In the genomic region with DNA sequence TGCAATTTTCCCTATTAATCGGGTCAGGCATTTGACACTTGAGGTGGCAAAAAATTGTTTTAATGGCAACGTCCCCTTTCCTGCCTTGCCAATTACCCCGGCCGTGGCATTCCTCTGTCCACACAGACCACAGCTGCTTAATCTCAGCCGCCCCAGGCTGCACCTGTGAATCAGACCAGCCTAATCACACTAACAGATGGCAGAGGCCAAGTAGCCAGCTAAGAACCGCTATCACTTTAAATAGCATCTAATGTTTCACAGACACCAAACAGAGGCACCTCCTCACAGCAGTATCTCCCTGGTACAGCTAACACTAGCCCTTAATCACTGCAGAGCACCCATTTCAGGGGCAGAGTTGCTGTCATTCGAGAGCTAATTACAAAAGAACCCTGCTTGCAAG, we compare ENCODE assay signal across 24 cellular contexts. TPM values are rescaled to one million over a fixed set of nuclear protein-coding genes. Genes with fewer than 3 reads are reported as not detected.
DNase-seq lines count a peak whose midpoint lies in the region; ATAC-seq and TF ChIP-seq lines count a peak whose summit lies in the region.
"Had no signal": no experiment of that assay in that cellular context is flagged by ENCODE, and none has a peak within 500 bp of the region (broad histone marks: within the 10 kb centered on the region; RNA-seq: fewer than 3 reads in every experiment).

No MANE protein-coding gene starts in this region.

- H3K4me1 Mint-ChIP-seq in GM23338: peaks cover 67% of the 10 kb centered on the region
- H3K4me1 Mint-ChIP-seq in brain: peaks cover 45% of the 10 kb centered on the region
- H3K4me1 Mint-ChIP-seq: activated CD4-positive, alpha-beta T cell treated with anti-CD3 and anti-CD28 coated beads, Interleukin-2, amount 10 ng/mL, durations not matched to agents 7 days and 5 days; stimulated activated memory B cell treated with anti-CD40 and anti-IgM and Interleukin-4, amounts not matched to agents 10 μg/mL and 1 μg/mL and 100 μg/mL, for 72 hours had no signal

- TF ChIP-seq POLR2A in thyroid gland (IDR thresholded peaks at IDR 0.05): no peak

- no peak overlapping the region for H3K4me2 ChIP-seq in GM23338
- H3K4me2 ChIP-seq in osteoblast (ENCODE audit: insufficient read depth, low read length): no peak overlapping the region

- H3K27ac ChIP-seq in GM23338 (ENCODE audit: low read depth) (peak overlapping the region; percentile 45; the same call in 1 of the 2 replicates), osteoblast (ENCODE audit: low read depth, low read length) (no peak overlapping the region), thyroid gland (no peak overlapping the region)
- H3K27ac ChIP-seq: adrenal gland, left ventricle myocardium inferior, tibial artery had no signal

- H2AFZ ChIP-seq in GM23338: no peak overlapping the region
- H2AFZ ChIP-seq in osteoblast (ENCODE audit: low read length): no peak overlapping the region

- no peaks in the 10 kb centered on the region for H3K9me3 ChIP-seq in osteoblast (ENCODE audit: low read depth, low read length)
- no peaks in the 10 kb centered on the region for H3K9me3 ChIP-seq in thyroid gland
- H3K9me3 ChIP-seq: adrenal gland, esophagus squamous epithelium, left ventricle myocardium inferior, tibial artery had no signal

- CTCF ChIA-PET in GM10248 (lab: Yijun Ruan, JAX): no interaction called here

- no peaks in the 10 kb centered on the region for H3K27me3 ChIP-seq in GM23338 (ENCODE audit: insufficient read depth)
- no peaks in the 10 kb centered on the region for H3K27me3 ChIP-seq in osteoblast (ENCODE audit: insufficient read depth, low read length)
- H3K27me3 ChIP-seq in thyroid gland: no peaks in the 10 kb centered on the region
- H3K27me3 ChIP-seq: adrenal gland, esophagus squamous epithelium, tibial artery had no signal

- no peak for TF ChIP-seq CTCF in GM23338 (conservative IDR thresholded peaks at IDR 0.05; ENCODE audit: low read depth in 2 of 2)
- no peak for TF ChIP-seq CTCF in brain (conservative IDR thresholded peaks at IDR 0.05)
- TF ChIP-seq CTCF in osteoblast (IDR thresholded peaks at IDR 0.05; ENCODE audit: extremely low read depth, low read depth, low read length): no peak
- no peak for TF ChIP-seq CTCF in thyroid gland (IDR thresholded peaks at IDR 0.05)
- TF ChIP-seq CTCF in GM10248 (IDR thresholded peaks at IDR 0.05; ENCODE audit: control extremely low read depth, extremely low read depth, low read depth, missing control alignments): no peak

- H3K4me3 Mint-ChIP-seq in GM23338: no peak overlapping the region
- peak overlapping the region in 1 of 5 experiments; percentile 64 for H3K4me3 Mint-ChIP-seq in brain
- H3K4me3 Mint-ChIP-seq: activated CD4-positive, alpha-beta T cell treated with anti-CD3 and anti-CD28 coated beads, Interleukin-2, amount 10 ng/mL, durations not matched to agents 7 days and 5 days; stimulated activated memory B cell treated with anti-CD40 and anti-IgM and Interleukin-4, amounts not matched to agents 10 μg/mL and 1 μg/mL and 100 μg/mL, for 72 hours had no signal

- ATAC-seq in GM23338: peak; percentile 42
- ATAC-seq: K562; stimulated activated memory B cell treated with anti-CD40 and anti-IgM and Interleukin-4, amounts not matched to agents 10 μg/mL and 1 μg/mL and 100 μg/mL, for 72 hours had no signal

- H3K36me3 ChIP-seq in GM23338 (ENCODE audit: insufficient read depth) (peaks cover 16% of the 10 kb centered on the region; the same call in 1 of the 2 replicates), osteoblast (ENCODE audit: insufficient read depth, low read length) (no peaks in the 10 kb centered on the region), thyroid gland (no peaks in the 10 kb centered on the region)
- H3K36me3 ChIP-seq: adrenal gland, left ventricle myocardium inferior had no signal

- H3K79me2 ChIP-seq in GM23338 (replicated peaks; ENCODE audit: insufficient read depth) (peaks cover 100% of the 10 kb centered on the region), osteoblast (ENCODE audit: insufficient read depth, low read length) (no peaks in the 10 kb centered on the region)

- H3K27ac Mint-ChIP-seq in GM23338: no peak overlapping the region
- peak overlapping the region; percentile 52 to 78 (median 66) for H3K27ac Mint-ChIP-seq in brain
- H3K27ac Mint-ChIP-seq: activated CD4-positive, alpha-beta T cell treated with anti-CD3 and anti-CD28 coated beads, Interleukin-2, amount 10 ng/mL, durations not matched to agents 7 days and 5 days; stimulated activated memory B cell treated with anti-CD40 and anti-IgM and Interleukin-4, amounts not matched to agents 10 μg/mL and 1 μg/mL and 100 μg/mL, for 72 hours had no signal

- H3K36me3 Mint-ChIP-seq in GM23338 (ENCODE audit: low read depth) (peaks cover 53% of the 10 kb centered on the region), brain (peaks cover 30% of the 10 kb centered on the region)
- H3K36me3 Mint-ChIP-seq: stimulated activated memory B cell treated with anti-CD40 and anti-IgM and Interleukin-4, amounts not matched to agents 10 μg/mL and 1 μg/mL and 100 μg/mL, for 72 hours had no signal

- intact Hi-C loops in thyroid gland (cut with DNase I): no loop called here

- no peaks in the 10 kb centered on the region; the same call in 1 of the 2 replicates for H3K9me2 ChIP-seq in GM23338 (ENCODE audit: insufficient read depth)

- POLR2A ChIA-PET in GM10248 (lab: Yijun Ruan, JAX): no interaction called here

- H3K9me3 Mint-ChIP-seq in GM23338 (no peaks in the 10 kb centered on the region), brain (peaks cover 0 to 7% (median 2%) of the 10 kb centered on the region in 5 experiments)
- H3K9me3 Mint-ChIP-seq: stimulated activated memory B cell treated with anti-CD40 and anti-IgM and Interleukin-4, amounts not matched to agents 10 μg/mL and 1 μg/mL and 100 μg/mL, for 72 hours had no signal

- H3F3A ChIP-seq in GM23338 (replicated peaks; ENCODE audit: low read depth): 0 out of 2 replicates have a peak, but pooled peaks cover 4% of the 10 kb centered on the region

- H4K20me1 ChIP-seq in GM23338 (replicated peaks; ENCODE audit: insufficient read depth) (peaks cover 66% of the 10 kb centered on the region), osteoblast (ENCODE audit: insufficient read depth, low read length) (no peaks in the 10 kb centered on the region)

- DNase-seq in GM23338 (ENCODE audit: low spot score) (no peak), NCI-H2227 treated with DMSO at 0.1 percent for 48 hours (lab: John Stamatoyannopoulos, UW) (peak; percentile 65), osteoblast (ENCODE audit: insufficient read length, low spot score, missing footprints) (peak; percentile 38), NCI-H1417 treated with DMSO at 0.1 percent for 48 hours (lab: John Stamatoyannopoulos, UW) (no peak), thyroid gland (no peak), GM10248 (ENCODE audit: extremely low spot score) (no peak), AG20443 (ENCODE audit: low spot score) (no peak)
- DNase-seq: activated CD4-positive, alpha-beta T cell treated with anti-CD3 and anti-CD28 coated beads, Interleukin-2, amount 10 ng/mL, durations not matched to agents 7 days and 5 days; activated effector memory CD4-positive, alpha-beta T cell treated with anti-CD3 and anti-CD28 coated beads, Interleukin-2, amount 50 U/mL, for 16 hours; central memory CD4-positive, alpha-beta T cell; effector CD8-positive, alpha-beta T cell; EL; esophagus squamous epithelium; left ventricle myocardium inferior; NCI-H1048; occipital lobe; right cardiac atrium; stimulated activated CD4-positive, alpha-beta T cell treated with anti-CD3 and anti-CD28 coated beads, Interleukin-15, amount 100 ng/mL, for 24 hours; tibial artery had no signal

- H3K4me1 ChIP-seq in GM23338 (ENCODE audit: insufficient read depth) (peaks cover 35% of the 10 kb centered on the region), osteoblast (ENCODE audit: insufficient read depth, low read length) (no peaks in the 10 kb centered on the region), thyroid gland (no peaks in the 10 kb centered on the region)
- H3K4me1 ChIP-seq: left ventricle myocardium inferior had no signal

- H3K4me3 ChIP-seq in GM23338 (no peak overlapping the region), osteoblast (ENCODE audit: insufficient read depth, low read length) (no peak overlapping the region), thyroid gland (replicated peaks in 1 of 3) (no peak overlapping the region)
- H3K4me3 ChIP-seq: adrenal gland, esophagus squamous epithelium, K562, left ventricle myocardium inferior, tibial artery had no signal

- H3K27me3 Mint-ChIP-seq in GM23338 (ENCODE audit: insufficient read depth, low read depth, poor library complexity) (peaks cover 8% of the 10 kb centered on the region), brain (no peaks in the 10 kb centered on the region)
- H3K27me3 Mint-ChIP-seq: activated CD4-positive, alpha-beta T cell treated with anti-CD3 and anti-CD28 coated beads, Interleukin-2, amount 10 ng/mL, durations not matched to agents 7 days and 5 days; stimulated activated memory B cell treated with anti-CD40 and anti-IgM and Interleukin-4, amounts not matched to agents 10 μg/mL and 1 μg/mL and 100 μg/mL, for 72 hours had no signal

- 75 to 80% methylated on average over 7 of the region's 7 CpGs for WGBS in thyroid gland, 2 donors

RNA-seq across cellular contexts. Expression of a gene that starts 38.9 kb away (rescaled TPM):
- 82.5 and 106 TPM in 2 replicates for total RNA-seq in GM23338 (2014; rRNA removed; shearing (Covaris generic))
- 31.1 and 32.3 TPM in 2 replicates for polyA plus RNA-seq in GM23338 (2016; fragmentation: Nextera tagmentation; extraction: Ambion mirVana)
- 88.5 TPM for polyA plus RNA-seq in brain (ENCODE audit: insufficient read depth, low read depth, low replicate concordance)
- total RNA-seq in osteoblast: 9.7 and 13.8 TPM in 2 replicates
- total RNA-seq in thyroid gland: 100 to 1,000 TPM in 3 of 4 donors, 10 to 100 TPM in 1; 65.6 to 149 (median 122) TPM
- total RNA-seq: activated CD4-positive, alpha-beta T cell treated with anti-CD3 and anti-CD28 coated beads, Interleukin-2, amount 10 ng/mL, durations not matched to agents 7 days and 5 days; mononuclear cell had no signal
- polyA plus RNA-seq: K562 had no signal

Comparison
In these comparisons a context has a peak if more than half of its experiments do, and no peak if none do; other contexts are left out.
1. DNase-seq: peak in NCI-H2227 treated with DMSO at 0.1 percent for 48 hours (single experiment) and osteoblast (single experiment); none in GM23338 (single experiment), NCI-H1417 treated with DMSO at 0.1 percent for 48 hours (single experiment), thyroid gland (0 of 2), GM10248 (single experiment) and AG20443 (single experiment).